In the genomic region with DNA sequence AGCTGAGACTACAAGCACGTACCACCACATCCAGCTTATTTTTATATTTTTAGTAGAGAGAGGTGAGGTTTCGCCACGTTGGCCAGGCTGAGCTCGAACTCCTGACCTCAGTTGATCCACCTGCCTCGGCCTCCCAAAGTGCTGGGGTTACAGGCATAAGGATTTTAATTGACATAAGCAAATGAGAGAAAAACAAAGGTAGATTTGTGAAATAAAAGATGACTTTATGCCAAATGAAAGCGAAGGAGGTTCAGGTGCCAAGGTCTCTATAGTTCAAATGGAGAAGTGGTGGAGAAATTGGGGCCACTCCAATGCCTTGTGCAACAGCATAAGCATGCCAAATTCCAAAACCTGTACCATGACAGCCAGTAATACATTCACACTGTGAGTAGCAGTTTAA, we compare ENCODE assay signal across 19 cellular contexts.
DNase-seq lines count a peak whose midpoint lies in the region; ATAC-seq, FAIRE-seq and TF ChIP-seq lines count a peak whose summit lies in the region.
"Had no signal": no experiment of that assay in that cellular context is flagged by ENCODE, and none has a peak within 500 bp of the region (broad histone marks: within the 10 kb centered on the region; RNA-seq: fewer than 3 reads in every experiment).

No MANE protein-coding gene starts in this region.

- peaks cover 21% of the 10 kb centered on the region for H3K4me1 Mint-ChIP-seq in endothelial cell (ENCODE audit: unreplicated experiment)
- H3K4me1 Mint-ChIP-seq: CD4-positive, CD25-positive, alpha-beta regulatory T cell had no signal

- CTCF ChIA-PET in A549 (lab: Yijun Ruan, JAX): interaction anchor here (1.2 kb wide), 1 partner anchor 19 kb away, joined by 3 read pairs; no protein-coding TSS in a partner anchor

- peaks cover 5% of the 10 kb centered on the region for H3K27me3 Mint-ChIP-seq in endothelial cell (ENCODE audit: unreplicated experiment)
- H3K27me3 Mint-ChIP-seq: brain had no signal

- no peaks in the 10 kb centered on the region for H3K9me3 Mint-ChIP-seq in endothelial cell (ENCODE audit: unreplicated experiment)
- H3K9me3 Mint-ChIP-seq: activated naive CD4-positive, alpha-beta T cell treated with anti-CD3 and anti-CD28 coated beads for 36 hours had no signal

- H3K36me3 Mint-ChIP-seq in endothelial cell (ENCODE audit: low read depth, unreplicated experiment): no peaks in the 10 kb centered on the region
- H3K36me3 Mint-ChIP-seq: brain; CD4-positive, CD25-positive, alpha-beta regulatory T cell had no signal

- H3K4me1 ChIP-seq in A549 (peaks cover 46% of the 10 kb centered on the region), mucosa of descending colon (ENCODE audit: low read depth) (peaks cover 17% of the 10 kb centered on the region)

- no peaks in the 10 kb centered on the region for H3K36me3 ChIP-seq in mucosa of descending colon (ENCODE audit: low read depth)
- H3K36me3 ChIP-seq: tibial artery had no signal

- H3K4me2 ChIP-seq in A549: no peak overlapping the region; the same call in 2 of the 3 replicates

- H3K27ac ChIP-seq in A549: peak overlapping the region; percentile 60 to 70; a peak in 4 of 6 replicates
- H3K27ac ChIP-seq: tibial artery had no signal

- TF ChIP-seq RAD21 in A549 (conservative IDR thresholded peaks at IDR 0.05 in 1 of 2, IDR thresholded peaks at IDR 0.05 in 1 of 2): no peak

- TF ChIP-seq EP300 in A549 (IDR thresholded peaks at IDR 0.05): no peak

- TF ChIP-seq CTCF in A549 (IDR thresholded peaks at IDR 0.05) (no peak), endothelial cell (IDR thresholded peaks at IDR 0.05; ENCODE audit: unreplicated experiment) (no peak), omental fat pad (IDR thresholded peaks at IDR 0.05) (no peak), mucosa of descending colon (IDR thresholded peaks at IDR 0.05) (no peak)

- 88% methylated on average over 6 of the region's 6 CpGs for WGBS in A549 (ENCODE audit: missing lambda C conversion rate)

- in situ Hi-C loops in ACHN (cut with HindIII; ENCODE audit: low pct_ligation_motif_present, low pct_unique_long_range_greater_than_20kb, low sequenced_read_pairs): no loop called here

- DNase-seq in A549 (ENCODE audit: low read depth in 1 of 2, low spot score in 1 of 2) (no peak), NOMO-1 (lab: John Stamatoyannopoulos, UW; ENCODE audit: unreplicated experiment in 2 of 2) (peak; percentile 43 to 44), endothelial cell (ENCODE audit: low spot score) (no peak), omental fat pad (ENCODE audit: low spot score) (no peak), NCI-H1105 treated with DMSO at 0.1 percent for 48 hours (lab: John Stamatoyannopoulos, UW) (no peak), ACHN (no peak), mucosa of descending colon (no peak)
- DNase-seq: activated CD4-positive, alpha-beta T cell treated with anti-CD3 and anti-CD28 coated beads for 48 hours; activated naive CD4-positive, alpha-beta T cell treated with anti-CD3 and anti-CD28 coated beads for 36 hours; CD4-positive, CD25-positive, alpha-beta regulatory T cell; hippocampal formation; occipital lobe; SHP77; small intestine; T-helper 9 cell; tibial artery had no signal

- H3K9me3 ChIP-seq in A549: no peaks in the 10 kb centered on the region
- no peaks in the 10 kb centered on the region for H3K9me3 ChIP-seq in mucosa of descending colon
- H3K9me3 ChIP-seq: tibial artery had no signal

- TF ChIP-seq POLR2A in A549 (IDR thresholded peaks at IDR 0.05; ENCODE audit: low read length): no peak

- no peak for FAIRE-seq in A549 (lab: Jason Lieb, UNC)
- FAIRE-seq: A204.1, small intestine had no signal

- no peak overlapping the region for H3K4me3 ChIP-seq in A549
- H3K4me3 ChIP-seq in mucosa of descending colon: no peak overlapping the region
- H3K4me3 ChIP-seq: tibial artery had no signal

- no peak for ATAC-seq in A549
- ATAC-seq in omental fat pad (ENCODE audit: low FRiP score): peak; percentile 79
- ATAC-seq in HG03469 (IDR thresholded peaks at IDR 0.05; ENCODE audit: unreplicated experiment): no peak
- ATAC-seq in mucosa of descending colon: no peak

- H3K27ac Mint-ChIP-seq in endothelial cell (ENCODE audit: unreplicated experiment): peak overlapping the region; percentile 74
- H3K27ac Mint-ChIP-seq: activated naive CD4-positive, alpha-beta T cell treated with anti-CD3 and anti-CD28 coated beads for 36 hours; brain; CD4-positive, CD25-positive, alpha-beta regulatory T cell had no signal

- no peak overlapping the region for H3K4me3 Mint-ChIP-seq in endothelial cell (ENCODE audit: unreplicated experiment)
- H3K4me3 Mint-ChIP-seq: activated naive CD4-positive, alpha-beta T cell treated with anti-CD3 and anti-CD28 coated beads for 36 hours; brain; CD4-positive, CD25-positive, alpha-beta regulatory T cell had no signal

- intact Hi-C loops in mucosa of descending colon (cut with DNase I, micrococcal nuclease): no loop called here

- POLR2A ChIA-PET in A549 (lab: Yijun Ruan, JAX): no interaction called here

TF ChIP-seq in A549, 52 proteins besides CTCF, POLR2A, EP300 and RAD21:
- TF ChIP-seq HOXB5 (CRISPR knock-in tag; IDR thresholded peaks at IDR 0.05) (no peak), JUN (IDR thresholded peaks at IDR 0.05) (no peak), MAZ (IDR thresholded peaks at IDR 0.05; ENCODE audit: borderline replicate concordance, low read depth, low read length) (no peak), HOXB13 (CRISPR knock-in tag; IDR thresholded peaks at IDR 0.05; ENCODE audit: low read depth) (no peak), NPAS2 (CRISPR knock-in tag; IDR thresholded peaks at IDR 0.05; ENCODE audit: borderline replicate concordance) (no peak), MYC (IDR thresholded peaks at IDR 0.05; ENCODE audit: borderline replicate concordance, low read length) (no peak), NFE2L2 (conservative IDR thresholded peaks at IDR 0.05; ENCODE audit: low read length) (no peak), TP53 (CRISPR knock-in tag; IDR thresholded peaks at IDR 0.05) (no peak)
- TF ChIP-seq, protein P1, sequence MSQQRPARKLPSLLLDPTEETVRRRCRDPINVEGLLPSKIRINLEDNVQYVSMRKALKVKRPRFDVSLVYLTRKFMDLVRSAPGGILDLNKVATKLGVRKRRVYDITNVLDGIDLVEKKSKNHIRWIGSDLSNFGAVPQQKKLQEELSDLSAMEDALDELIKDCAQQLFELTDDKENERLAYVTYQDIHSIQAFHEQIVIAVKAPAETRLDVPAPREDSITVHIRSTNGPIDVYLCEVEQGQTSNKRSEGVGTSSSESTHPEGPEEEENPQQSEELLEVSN (IDR thresholded peaks at IDR 0.05; ENCODE audit: borderline replicate concordance, low read depth): no peak

Comparison
In these comparisons a context has a peak if more than half of its experiments do, and no peak if none do; other contexts are left out.
1. DNase-seq: peak in NOMO-1 (2 of 2); none in A549 (0 of 2), endothelial cell (single experiment), omental fat pad (single experiment), NCI-H1105 treated with DMSO at 0.1 percent for 48 hours (single experiment), ACHN (single experiment) and mucosa of descending colon (0 of 3).